ENCODE assay signal across 9 cellular contexts in the genomic region with DNA sequence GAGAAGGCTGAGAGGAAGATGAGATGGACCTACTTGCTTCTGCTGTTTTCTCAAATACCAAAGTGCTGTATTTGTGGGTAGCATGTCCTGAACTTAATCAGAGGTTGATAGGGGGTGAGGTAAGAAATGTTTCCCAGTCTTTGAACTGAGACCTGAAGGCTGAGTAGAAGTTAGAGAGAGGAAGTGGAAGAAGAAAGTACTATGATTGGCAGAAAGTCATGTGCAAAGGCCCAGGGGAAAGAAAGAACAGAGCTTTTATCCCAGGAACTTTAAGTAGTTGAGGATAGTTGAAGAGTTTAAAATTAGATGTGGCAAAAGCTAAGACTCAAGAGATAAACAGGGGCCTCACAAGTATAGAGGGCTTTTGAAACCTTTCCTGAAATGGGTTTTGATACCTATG.
"Had no signal": no experiment of that assay in that cellular context is flagged by ENCODE, and none has a peak within 500 bp of the region (broad histone marks: within the 10 kb centered on the region; RNA-seq: fewer than 3 reads in every experiment).

No MANE protein-coding gene starts in this region.

- H3K4me2 ChIP-seq: KMS-11 had no signal

- H3K4me1 ChIP-seq: HAP-1 had no signal

- FAIRE-seq: HTR-8/SVneo had no signal

- H3K4me3 ChIP-seq: GM23248, HAP-1 had no signal

- H3K27ac ChIP-seq: GM23248, KMS-11 had no signal

- H2AFZ ChIP-seq: GM23248 had no signal

- DNase-seq: GOT3, H7, IMR-90, Karpas-422, KBM-7 had no signal

- H3K36me3 ChIP-seq: HAP-1 had no signal

- H3K9ac ChIP-seq: GM23248, KMS-11 had no signal
